Comparison of ENCODE assay signal across 8 cellular contexts in the genomic region with DNA sequence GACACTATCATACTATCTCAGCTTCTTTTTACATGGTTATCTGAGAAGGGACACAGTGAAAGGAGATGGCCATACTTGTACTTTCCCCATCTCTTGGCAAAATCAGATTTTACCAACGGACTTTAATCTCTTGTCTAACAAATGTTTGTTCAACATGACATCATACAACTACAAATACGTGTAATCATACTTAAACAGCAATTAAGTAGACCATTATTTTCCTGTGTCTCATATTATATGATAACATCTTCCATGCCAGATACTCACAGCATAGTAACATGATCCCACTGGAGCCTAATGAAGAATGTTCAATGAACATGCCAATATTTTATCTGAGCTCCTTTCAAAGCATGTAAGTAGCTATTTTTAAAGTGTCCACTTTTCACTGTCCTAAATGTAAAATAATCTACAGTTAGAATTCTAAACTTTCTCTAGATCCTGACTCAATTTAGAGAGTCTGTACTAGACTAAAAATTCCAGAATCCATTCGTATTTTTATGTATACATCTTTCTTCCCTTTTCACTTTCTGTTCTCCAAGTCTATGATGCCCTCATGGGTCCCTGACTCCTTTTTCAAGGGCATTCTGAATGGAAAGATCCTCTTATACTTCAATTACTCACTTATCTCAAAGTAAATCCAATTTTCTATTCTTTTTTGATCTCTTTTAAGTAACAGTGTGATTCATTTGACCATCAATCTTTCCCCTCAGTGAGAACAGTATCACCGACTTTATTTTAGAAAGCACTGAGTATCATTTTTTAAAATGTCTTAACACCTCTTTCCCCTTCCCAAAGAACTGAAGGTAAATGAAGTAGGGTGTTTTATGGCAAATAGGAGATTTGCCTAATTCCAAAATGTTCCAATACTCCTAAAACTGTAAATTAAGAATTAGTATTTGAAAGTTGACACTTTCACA.
DNase-seq lines count a peak whose midpoint lies in the region; ATAC-seq and TF ChIP-seq lines count a peak whose summit lies in the region.

No MANE protein-coding gene starts in this region.

- no peak overlapping the region for H3K4me3 Mint-ChIP-seq in central memory CD8-positive, alpha-beta T cell

- H3K36me3 Mint-ChIP-seq in central memory CD8-positive, alpha-beta T cell (ENCODE audit: insufficient read depth): no peaks in the 10 kb centered on the region

- no peak for TF ChIP-seq CTCF in GM10266 (IDR thresholded peaks at IDR 0.05; ENCODE audit: control insufficient read depth, insufficient read depth, low read depth, missing control alignments)

- peak overlapping the region; percentile 22 for H3K27ac Mint-ChIP-seq in central memory CD8-positive, alpha-beta T cell (ENCODE audit: low read depth)

- H3K27me3 Mint-ChIP-seq in central memory CD8-positive, alpha-beta T cell: no peaks in the 10 kb centered on the region

- no peaks in the 10 kb centered on the region for H3K9me3 Mint-ChIP-seq in central memory CD8-positive, alpha-beta T cell

- no peaks in the 10 kb centered on the region for H3K4me1 Mint-ChIP-seq in central memory CD8-positive, alpha-beta T cell

- DNase-seq in M059J (ENCODE audit: low read depth): peak; percentile 12
- DNase-seq in central memory CD8-positive, alpha-beta T cell (ENCODE audit: low spot score in 2 of 2): no peak
- DNase-seq in pons (ENCODE audit: low spot score): peak; percentile 66
- DNase-seq in kidney glomerular epithelial cell (lab: John Stamatoyannopoulos, UW): no peak
- DNase-seq in GM10266 (ENCODE audit: extremely low spot score): no peak
- DNase-seq in mucosa of gallbladder (ENCODE audit: low spot score): no peak

- ATAC-seq in GM21723 (IDR thresholded peaks at IDR 0.05; ENCODE audit: unreplicated experiment) (peak; percentile 14), GM18517 (IDR thresholded peaks at IDR 0.05; ENCODE audit: unreplicated experiment) (no peak)
- no peak for ATAC-seq in central memory CD8-positive, alpha-beta T cell (replicated peaks; ENCODE audit: extremely low read depth, poor library complexity, severe bottlenecking)

Comparison
In these comparisons a context has a peak if more than half of its experiments do, and no peak if none do; other contexts are left out.
1. DNase-seq: peak in M059J (single experiment) and pons (single experiment); none in central memory CD8-positive, alpha-beta T cell (0 of 2), kidney glomerular epithelial cell (single experiment), GM10266 (single experiment) and mucosa of gallbladder (single experiment).